Comparison of ENCODE assay signal across 1 cellular context in genomic region chr2:105864262-105864661, GRCh38.
TF ChIP-seq lines count a peak whose summit lies in the region.

No MANE protein-coding gene starts in this region.

TF ChIP-seq in GM12878, 131 proteins besides CTCF, POLR2A, EP300 and RAD21 (continued from another document):
- TF ChIP-seq E2F4 (IDR thresholded peaks at IDR 0.05; ENCODE audit: low read depth, low read length) (no peak), RUNX3 (IDR thresholded peaks at IDR 0.05; ENCODE audit: low read length) (peak; percentile 65), ZBED1 (IDR thresholded peaks at IDR 0.05; ENCODE audit: borderline replicate concordance) (no peak)
TF ChIP-seq in GM12878: peak in this region for 6.
